26 cellular contexts compared by ENCODE assay signal in genomic region chr6:108710560-108710959, GRCh38.
DNase-seq lines count a peak whose midpoint lies in the region; ATAC-seq, FAIRE-seq and TF ChIP-seq lines count a peak whose summit lies in the region.
"Had no signal": no experiment of that assay in that cellular context is flagged by ENCODE, and none has a peak within 500 bp of the region (broad histone marks: within the 10 kb centered on the region; RNA-seq: fewer than 3 reads in every experiment).

No MANE protein-coding gene starts in this region.

- intact Hi-C loops in kidney (cut with DNase I), result no loop called here

- no peak for FAIRE-seq in kidney (lab: Jason Lieb, UNC)
- FAIRE-seq: A204.1, GM18507, HTR-8/SVneo had no signal

- H3K27ac Mint-ChIP-seq in endodermal cell, result no peak overlapping the region
- H3K27ac Mint-ChIP-seq in T-helper 17 cell, result no peak overlapping the region
- H3K27ac Mint-ChIP-seq: CD4-positive, alpha-beta T cell had no signal

- H3K4me3 ChIP-seq in endodermal cell (ENCODE audit: low read length), result no peak overlapping the region
- no peak overlapping the region for H3K4me3 ChIP-seq in mesenchymal stem cell (ENCODE audit: insufficient read depth in 1 of 2, low read depth in 1 of 2, low read length in 2 of 2)
- no peak overlapping the region for H3K4me3 ChIP-seq in trophoblast cell (ENCODE audit: low read depth, low read length)
- H3K4me3 ChIP-seq in Karpas-422 (ENCODE audit: low read length), result no peak overlapping the region
- no peak overlapping the region for H3K4me3 ChIP-seq in kidney (ENCODE audit: low read length in 2 of 2)
- H3K4me3 ChIP-seq: BLaER1, MG63, SJSA1 had no signal

- H2BK120ac ChIP-seq in mesenchymal stem cell (ENCODE audit: low read depth, low read length) (no peak overlapping the region), trophoblast cell (ENCODE audit: insufficient read depth, low read length, poor library complexity) (peak overlapping the region; percentile 75)

- peaks cover 7% of the 10 kb centered on the region for H3K27me3 Mint-ChIP-seq in endodermal cell (ENCODE audit: insufficient read depth)
- peaks cover 6% of the 10 kb centered on the region for H3K27me3 Mint-ChIP-seq in T-helper 17 cell
- H3K27me3 Mint-ChIP-seq: CD4-positive, alpha-beta T cell had no signal

- TF ChIP-seq CTCF in C4-2B (conservative IDR thresholded peaks at IDR 0.05), result no peak
- TF ChIP-seq CTCF in endodermal cell (conservative IDR thresholded peaks at IDR 0.05), result no peak
- no peak for TF ChIP-seq CTCF in kidney (IDR thresholded peaks at IDR 0.05; ENCODE audit: borderline replicate concordance, extremely low read depth, insufficient read depth)

- no peaks in the 10 kb centered on the region for H3K36me3 ChIP-seq in endodermal cell (ENCODE audit: control insufficient read depth, insufficient read depth, low read length)
- no peaks in the 10 kb centered on the region for H3K36me3 ChIP-seq in mesenchymal stem cell (ENCODE audit: control insufficient read depth in 1 of 2, insufficient read depth in 2 of 2, low read depth in 1 of 2, low read length in 2 of 2)
- no peaks in the 10 kb centered on the region for H3K36me3 ChIP-seq in trophoblast cell (ENCODE audit: control insufficient read depth in 1 of 2, insufficient read depth in 2 of 2, low read length in 2 of 2)
- no peaks in the 10 kb centered on the region for H3K36me3 ChIP-seq in Karpas-422 (ENCODE audit: insufficient read depth, low read length)
- H3K36me3 ChIP-seq in kidney (ENCODE audit: control insufficient read depth in 1 of 2, insufficient read depth in 2 of 2, low read length in 2 of 2), result no peaks in the 10 kb centered on the region
- H3K36me3 ChIP-seq: BLaER1, MG63, SJSA1 had no signal

- H3K27ac ChIP-seq in C4-2B, result peak overlapping the region; percentile 25; the same call in 1 of the 2 replicates
- no peak overlapping the region for H3K27ac ChIP-seq in endodermal cell (ENCODE audit: low read depth, low read length)
- no peak overlapping the region for H3K27ac ChIP-seq in mesenchymal stem cell (ENCODE audit: low read length, poor library complexity, severe bottlenecking)
- H3K27ac ChIP-seq in trophoblast cell (ENCODE audit: low read depth, low read length), result peak overlapping the region; percentile 85
- no peak overlapping the region for H3K27ac ChIP-seq in Karpas-422 (ENCODE audit: low read length)
- peak overlapping the region in 1 of 2 donors; percentile 14 for H3K27ac ChIP-seq in kidney (ENCODE audit: low read depth in 2 of 2, low read length in 2 of 2)
- H3K27ac ChIP-seq: BLaER1, SJSA1 had no signal

- H4K91ac ChIP-seq in mesenchymal stem cell (ENCODE audit: low read length) (no peak overlapping the region), trophoblast cell (ENCODE audit: low read depth, low read length) (peak overlapping the region; percentile 95)

- no peak overlapping the region for H2BK15ac ChIP-seq in mesenchymal stem cell (ENCODE audit: low read depth, poor library complexity, severe bottlenecking)

- H2BK5ac ChIP-seq in mesenchymal stem cell (ENCODE audit: low read depth, low read length, poor library complexity, severe bottlenecking), result no peak overlapping the region
- H2BK5ac ChIP-seq in trophoblast cell (ENCODE audit: low read depth, low read length, poor library complexity), result peak overlapping the region; percentile 84

- peaks cover 7% of the 10 kb centered on the region for H3K4me1 ChIP-seq in endodermal cell (ENCODE audit: control insufficient read depth, insufficient read depth, low read length)
- peaks cover 11% of the 10 kb centered on the region for H3K4me1 ChIP-seq in mesenchymal stem cell (ENCODE audit: control insufficient read depth, insufficient read depth, low read depth, low read length)
- peaks cover 43 to 55% of the 10 kb centered on the region in 2 experiments for H3K4me1 ChIP-seq in trophoblast cell (ENCODE audit: control insufficient read depth in 1 of 2, insufficient read depth in 2 of 2, low read length in 2 of 2)
- no peaks in the 10 kb centered on the region for H3K4me1 ChIP-seq in Karpas-422 (ENCODE audit: low read length)
- H3K4me1 ChIP-seq in kidney (ENCODE audit: control insufficient read depth in 1 of 2, insufficient read depth in 1 of 2, low read depth in 1 of 2, low read length in 2 of 2), result peaks cover 35 to 36% of the 10 kb centered on the region in 2 donors
- H3K4me1 ChIP-seq: BLaER1, SJSA1 had no signal

- H3K4me2 ChIP-seq in mesenchymal stem cell (ENCODE audit: low read length, poor library complexity, severe bottlenecking) (no peak overlapping the region), trophoblast cell (ENCODE audit: low read length) (peak overlapping the region; percentile 37), Karpas-422 (ENCODE audit: low read depth, low read length, poor library complexity, severe bottlenecking) (no peak overlapping the region)
- H3K4me2 ChIP-seq: BLaER1 had no signal

- no peaks in the 10 kb centered on the region for H3K9me3 Mint-ChIP-seq in endodermal cell
- H3K9me3 Mint-ChIP-seq: CD4-positive, alpha-beta T cell had no signal

- H3K4me3 Mint-ChIP-seq in endodermal cell (no peak overlapping the region), T-helper 17 cell (no peak overlapping the region)
- H3K4me3 Mint-ChIP-seq: CD4-positive, alpha-beta T cell had no signal

- H2BK12ac ChIP-seq in mesenchymal stem cell (ENCODE audit: low read length in 2 of 2), result no peak overlapping the region
- H2BK12ac ChIP-seq in trophoblast cell (ENCODE audit: low read length), result peak overlapping the region; percentile 78

- no peaks in the 10 kb centered on the region for H3K36me3 Mint-ChIP-seq in endodermal cell (ENCODE audit: low read depth)
- H3K36me3 Mint-ChIP-seq in T-helper 17 cell (ENCODE audit: low read depth), result no peaks in the 10 kb centered on the region

- ATAC-seq in T-helper 17 cell, result no peak
- ATAC-seq: PC-3 had no signal

- DNase-seq in endodermal cell (peak; percentile 37), mesenchymal stem cell (peak; percentile 11), trophoblast cell (no peak), T-helper 17 cell (no peak), mesenteric fat pad (ENCODE audit: low spot score) (no peak), Karpas-422 (no peak), kidney (no peak)
- DNase-seq: CD4-positive, alpha-beta T cell; COR-L47; DMS53; H7; KBM-7; MG63; NCI-H1105 treated with DMSO at 0.1 percent for 48 hours; NCI-H2029; NCI-H446 treated with DMSO at 0.1 percent for 48 hours; NCI-H526; NCI-H82; NK-92 treated with Interleukin-12 subunit alpha and Interleukin-12 subunit beta, amount 100 ng/mL, for 24 hours; PC-3 had no signal

- no peak overlapping the region for H4K12ac ChIP-seq in trophoblast cell (ENCODE audit: low read depth, low read length)

- H3K9me3 ChIP-seq in endodermal cell (ENCODE audit: control insufficient read depth, low read length) (no peaks in the 10 kb centered on the region), mesenchymal stem cell (ENCODE audit: control insufficient read depth, low read length) (no peaks in the 10 kb centered on the region), trophoblast cell (ENCODE audit: insufficient read depth, low read depth, low read length) (peaks cover 2% of the 10 kb centered on the region), T-helper 17 cell (ENCODE audit: control insufficient read depth, low read length, poor library complexity, severe bottlenecking) (no peaks in the 10 kb centered on the region), Karpas-422 (ENCODE audit: low read length) (no peaks in the 10 kb centered on the region), kidney (ENCODE audit: control insufficient read depth in 1 of 2, low read length in 2 of 2) (no peaks in the 10 kb centered on the region)
- H3K9me3 ChIP-seq: BLaER1, MG63, SJSA1 had no signal

- H3K4ac ChIP-seq in mesenchymal stem cell (ENCODE audit: low read depth in 1 of 2, low read length in 2 of 2) (no peak overlapping the region), trophoblast cell (ENCODE audit: low read depth, low read length) (peak overlapping the region; percentile 13)

- H3K79me2 ChIP-seq in trophoblast cell (ENCODE audit: control insufficient read depth, insufficient read depth, low read length, poor library complexity), result peaks cover 2% of the 10 kb centered on the region
- no peaks in the 10 kb centered on the region for H3K79me2 ChIP-seq in Karpas-422 (ENCODE audit: low read length)

- H2AK5ac ChIP-seq in mesenchymal stem cell (ENCODE audit: low read length, severe bottlenecking) (no peak overlapping the region), trophoblast cell (ENCODE audit: low read length) (peak overlapping the region; percentile 72)

- WGBS in endodermal cell (ENCODE audit: insufficient coverage in 1 of 2, insufficient read length in 1 of 2), 2 experiments, result 83 to 93% methylated on average over 5 to 7 of the region's 7 CpGs
- 52% methylated on average over 5 of the region's 7 CpGs for WGBS in mesenchymal stem cell
- WGBS in trophoblast cell (ENCODE audit: extremely low coverage, insufficient coverage, insufficient read length), result no CpG with 5 or more reads among the region's 7 CpGs

- H3K9me2 ChIP-seq in Karpas-422 (replicated peaks; ENCODE audit: insufficient read depth, low read length), result no peaks in the 10 kb centered on the region

- H3K4me1 Mint-ChIP-seq in endodermal cell, result peaks cover 16% of the 10 kb centered on the region
- H3K4me1 Mint-ChIP-seq in T-helper 17 cell, result peaks cover 10% of the 10 kb centered on the region

- H3K9ac ChIP-seq in endodermal cell (ENCODE audit: extremely low read depth, low read length, poor library complexity, severe bottlenecking), result no peak overlapping the region
- no peak overlapping the region for H3K9ac ChIP-seq in mesenchymal stem cell (ENCODE audit: low read length)
- no peak overlapping the region for H3K9ac ChIP-seq in trophoblast cell (ENCODE audit: low read length)
- H3K9ac ChIP-seq in Karpas-422 (ENCODE audit: low read length), result no peak overlapping the region
- no peak overlapping the region for H3K9ac ChIP-seq in kidney (ENCODE audit: low read length in 2 of 2)
- H3K9ac ChIP-seq: BLaER1 had no signal

- H3K14ac ChIP-seq in mesenchymal stem cell (ENCODE audit: low read length in 2 of 2) (no peak overlapping the region), trophoblast cell (ENCODE audit: low read length) (peak overlapping the region; percentile 67)

- H3K18ac ChIP-seq in mesenchymal stem cell (ENCODE audit: low read depth in 1 of 2, low read length in 2 of 2) (peak overlapping the region in 1 of 2 experiments; percentile 19), trophoblast cell (ENCODE audit: low read length) (peak overlapping the region; percentile 65)

- H4K8ac ChIP-seq in mesenchymal stem cell (ENCODE audit: low read length) (no peak overlapping the region), trophoblast cell (ENCODE audit: low read depth, low read length) (peak overlapping the region; percentile 51)

- H3K79me1 ChIP-seq in mesenchymal stem cell (replicated peaks; ENCODE audit: low read length, poor library complexity, severe bottlenecking) (no peaks in the 10 kb centered on the region), trophoblast cell (ENCODE audit: low read length) (peaks cover 46% of the 10 kb centered on the region)

- 0 out of 2 replicates have a peak, but pooled peaks cover 4% of the 10 kb centered on the region for H4K20me1 ChIP-seq in Karpas-422 (ENCODE audit: insufficient read depth, low read depth, low read length)
- H4K20me1 ChIP-seq: BLaER1 had no signal

- H3K23ac ChIP-seq in mesenchymal stem cell (ENCODE audit: low read length in 2 of 2), result no peak overlapping the region
- H3K23ac ChIP-seq in trophoblast cell (ENCODE audit: low read length), result no peak overlapping the region

- H3K27me3 ChIP-seq in endodermal cell (ENCODE audit: control insufficient read depth, insufficient read depth, low read length, poor library complexity, severe bottlenecking), result no peaks in the 10 kb centered on the region
- H3K27me3 ChIP-seq in mesenchymal stem cell (ENCODE audit: control insufficient read depth in 1 of 2, insufficient read depth in 1 of 2, low read length in 2 of 2), result no peaks in the 10 kb centered on the region
- H3K27me3 ChIP-seq in trophoblast cell (ENCODE audit: insufficient read depth, low read length), result no peaks in the 10 kb centered on the region
- no peaks in the 10 kb centered on the region for H3K27me3 ChIP-seq in Karpas-422 (ENCODE audit: low read length)
- H3K27me3 ChIP-seq: BLaER1, MG63, SJSA1 had no signal

- H2AFZ ChIP-seq in mesenchymal stem cell (ENCODE audit: low read depth, low read length) (no peak overlapping the region), trophoblast cell (ENCODE audit: insufficient read depth, low read length, poor library complexity) (no peak overlapping the region), Karpas-422 (ENCODE audit: low read length) (no peak overlapping the region)

Comparison
In these comparisons a context has a peak if more than half of its experiments do, and no peak if none do; other contexts are left out.
1. H3K27ac ChIP-seq: peak in C4-2B (single experiment) and trophoblast cell (single experiment); none in endodermal cell (single experiment), mesenchymal stem cell (single experiment) and Karpas-422 (single experiment).
2. DNase-seq: peak in endodermal cell (single experiment) and mesenchymal stem cell (single experiment); none in trophoblast cell (0 of 2), T-helper 17 cell (0 of 3), mesenteric fat pad (single experiment), Karpas-422 (single experiment) and kidney (single experiment).